In the genomic region with DNA sequence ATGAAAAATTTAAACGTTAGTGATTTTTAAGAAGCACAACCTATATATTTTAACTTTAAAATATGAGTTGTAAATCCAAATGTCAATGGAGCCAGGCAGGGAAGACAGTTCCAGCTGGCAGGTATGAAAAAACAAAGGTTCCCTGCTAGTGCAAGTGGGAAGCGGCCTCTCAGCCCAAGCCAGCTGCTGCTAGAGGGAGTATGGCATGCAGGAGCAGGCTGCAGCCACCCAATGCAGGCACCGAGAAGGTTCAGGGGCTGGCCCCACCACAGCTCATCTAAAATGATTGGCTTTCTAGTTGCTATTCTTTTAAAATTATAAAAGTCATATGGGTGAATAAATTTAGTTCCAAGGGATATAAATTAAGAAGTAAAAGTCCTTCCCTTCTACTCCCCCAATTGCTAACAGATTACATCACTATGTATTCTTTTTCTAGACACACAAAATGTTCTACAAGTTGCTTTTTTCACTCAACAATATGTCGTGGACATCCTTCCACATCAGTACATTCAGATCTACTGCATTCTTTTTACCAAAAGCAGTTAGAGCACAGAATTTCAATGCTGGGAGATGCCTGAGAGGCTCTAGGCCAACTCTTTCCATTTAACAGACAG, we compare ENCODE assay signal across 17 cellular contexts.
DNase-seq lines count a peak whose midpoint lies in the region; ATAC-seq and TF ChIP-seq lines count a peak whose summit lies in the region.
"Had no signal": no experiment of that assay in that cellular context is flagged by ENCODE, and none has a peak within 500 bp of the region (broad histone marks: within the 10 kb centered on the region; RNA-seq: fewer than 3 reads in every experiment).

No MANE protein-coding gene starts in this region.

- H3K27ac Mint-ChIP-seq in chondrocyte (ENCODE audit: unreplicated experiment): peak overlapping the region; percentile 51
- H3K27ac Mint-ChIP-seq: activated naive CD4-positive, alpha-beta T cell treated with anti-CD3 and anti-CD28 coated beads for 36 hours had no signal

- intact Hi-C loops in lower lobe of right lung (cut with DNase I): loop anchor here (10.0 kb wide), 1 partner anchor 70 kb away; a partner anchor contains a TSS

- no peaks in the 10 kb centered on the region for H3K27me3 ChIP-seq in mesenchymal stem cell (ENCODE audit: control insufficient read depth in 1 of 2, insufficient read depth in 1 of 2, low read length in 2 of 2)
- H3K27me3 ChIP-seq in thoracic aorta (replicated peaks; ENCODE audit: insufficient read depth): no peaks in the 10 kb centered on the region
- no peaks in the 10 kb centered on the region for H3K27me3 ChIP-seq in lower lobe of right lung (ENCODE audit: low read depth)
- H3K27me3 ChIP-seq: ovary had no signal

- 87% methylated on average over 2 of the region's 4 CpGs for WGBS in mesenchymal stem cell

- ATAC-seq in thoracic aorta (ENCODE audit: insufficient number of reproducible peaks, low FRiP score, low read depth): no peak
- ATAC-seq in lower lobe of right lung: no peak

- H3K23ac ChIP-seq in mesenchymal stem cell (ENCODE audit: low read length in 2 of 2): no peak overlapping the region

- H3K4me1 Mint-ChIP-seq in chondrocyte (ENCODE audit: low read depth): peaks cover 47% of the 10 kb centered on the region

- H3K9ac ChIP-seq in mesenchymal stem cell (ENCODE audit: low read length): peak overlapping the region; percentile 57

- no peak overlapping the region for H2BK5ac ChIP-seq in mesenchymal stem cell (ENCODE audit: low read depth, low read length, poor library complexity, severe bottlenecking)

- no peaks in the 10 kb centered on the region for H3K9me3 Mint-ChIP-seq in chondrocyte (ENCODE audit: low read depth)
- H3K9me3 Mint-ChIP-seq: activated naive CD4-positive, alpha-beta T cell treated with anti-CD3 and anti-CD28 coated beads for 36 hours had no signal

- no peak overlapping the region for H2BK15ac ChIP-seq in mesenchymal stem cell (ENCODE audit: low read depth, poor library complexity, severe bottlenecking)

- H2BK120ac ChIP-seq in mesenchymal stem cell (ENCODE audit: low read depth, low read length): no peak overlapping the region

- H3K36me3 Mint-ChIP-seq in chondrocyte (ENCODE audit: low read depth): no peaks in the 10 kb centered on the region

- TF ChIP-seq CTCF in chondrocyte (IDR thresholded peaks at IDR 0.05) (no peak), thoracic aorta (IDR thresholded peaks at IDR 0.05) (no peak), lower lobe of right lung (IDR thresholded peaks at IDR 0.05) (no peak)

- no peak overlapping the region for H3K4me3 Mint-ChIP-seq in chondrocyte (ENCODE audit: unreplicated experiment)
- H3K4me3 Mint-ChIP-seq: activated naive CD4-positive, alpha-beta T cell treated with anti-CD3 and anti-CD28 coated beads for 36 hours; brain had no signal

- no peak overlapping the region for H3K4me2 ChIP-seq in mesenchymal stem cell (ENCODE audit: low read length, poor library complexity, severe bottlenecking)

- H3K27me3 Mint-ChIP-seq in chondrocyte (ENCODE audit: low read depth): no peaks in the 10 kb centered on the region
- H3K27me3 Mint-ChIP-seq: brain had no signal

- H3K18ac ChIP-seq in mesenchymal stem cell (ENCODE audit: low read depth in 1 of 2, low read length in 2 of 2): no peak overlapping the region

- no peak overlapping the region for H4K91ac ChIP-seq in mesenchymal stem cell (ENCODE audit: low read length)

- no peak overlapping the region for H2AK5ac ChIP-seq in mesenchymal stem cell (ENCODE audit: low read length, severe bottlenecking)

- H3K9me3 ChIP-seq in mesenchymal stem cell (ENCODE audit: control insufficient read depth, low read length) (no peaks in the 10 kb centered on the region), thoracic aorta (no peaks in the 10 kb centered on the region), lower lobe of right lung (no peaks in the 10 kb centered on the region)
- H3K9me3 ChIP-seq: ovary had no signal

- H3K36me3 ChIP-seq in mesenchymal stem cell (ENCODE audit: control insufficient read depth in 1 of 2, insufficient read depth in 2 of 2, low read depth in 1 of 2, low read length in 2 of 2) (no peaks in the 10 kb centered on the region), thoracic aorta (no peaks in the 10 kb centered on the region), lower lobe of right lung (no peaks in the 10 kb centered on the region)
- H3K36me3 ChIP-seq: ovary had no signal

- no peak overlapping the region for H3K27ac ChIP-seq in mesenchymal stem cell (ENCODE audit: low read length, poor library complexity, severe bottlenecking)
- peak overlapping the region; percentile 20 to 79 for H3K27ac ChIP-seq in thoracic aorta
- H3K27ac ChIP-seq in lower lobe of right lung: no peak overlapping the region
- H3K27ac ChIP-seq: ovary had no signal

- H3K4me3 ChIP-seq in mesenchymal stem cell (ENCODE audit: insufficient read depth in 1 of 2, low read depth in 1 of 2, low read length in 2 of 2): no peak overlapping the region
- no peak overlapping the region for H3K4me3 ChIP-seq in thoracic aorta
- no peak overlapping the region for H3K4me3 ChIP-seq in lower lobe of right lung
- H3K4me3 ChIP-seq: ovary had no signal

- peaks cover 21% of the 10 kb centered on the region for H3K79me1 ChIP-seq in mesenchymal stem cell (replicated peaks; ENCODE audit: low read length, poor library complexity, severe bottlenecking)

- no peak overlapping the region for H2BK12ac ChIP-seq in mesenchymal stem cell (ENCODE audit: low read length in 2 of 2)

- H4K8ac ChIP-seq in mesenchymal stem cell (ENCODE audit: low read length): no peak overlapping the region

- H3K14ac ChIP-seq in mesenchymal stem cell (ENCODE audit: low read length in 2 of 2): no peak overlapping the region

- no peak overlapping the region for H3K4ac ChIP-seq in mesenchymal stem cell (ENCODE audit: low read depth in 1 of 2, low read length in 2 of 2)

- DNase-seq in NCI-H446 (lab: John Stamatoyannopoulos, UW): peak; percentile 4 to 14
- DNase-seq in NCI-H446 treated with DMSO at 0.1 percent for 48 hours (lab: John Stamatoyannopoulos, UW): no peak
- DNase-seq in chondrocyte (ENCODE audit: low spot score): no peak
- DNase-seq in mesenchymal stem cell: no peak
- no peak for DNase-seq in thoracic aorta (ENCODE audit: low spot score)
- no peak for DNase-seq in lower lobe of right lung
- DNase-seq in GM19238 (ENCODE audit: insufficient read length, low spot score): no peak
- DNase-seq in stimulated activated CD4-positive, alpha-beta T cell treated with anti-CD3 and anti-CD28 coated beads, Interleukin-15, amount 100 ng/mL, for 24 hours: no peak
- DNase-seq: activated CD8-positive, alpha-beta memory T cell treated with anti-CD3 and anti-CD28 coated beads, Interleukin-2, amount 50 U/mL, for 4 hours; effector CD4-positive, alpha-beta T cell; foreskin melanocyte; GDM1; KBM-7; NCI-H524 had no signal

- no peak overlapping the region for H2AFZ ChIP-seq in mesenchymal stem cell (ENCODE audit: low read depth, low read length)

- H3K4me1 ChIP-seq in mesenchymal stem cell (ENCODE audit: control insufficient read depth, insufficient read depth, low read depth, low read length): no peaks in the 10 kb centered on the region
- peaks cover 59 to 72% of the 10 kb centered on the region in 2 donors for H3K4me1 ChIP-seq in thoracic aorta (ENCODE audit: control insufficient read depth in 1 of 2, low read depth in 2 of 2)
- peaks cover 42% of the 10 kb centered on the region for H3K4me1 ChIP-seq in lower lobe of right lung

Comparison
In these comparisons a context has a peak if more than half of its experiments do, and no peak if none do; other contexts are left out.
1. DNase-seq: peak in NCI-H446 (2 of 2); none in NCI-H446 treated with DMSO at 0.1 percent for 48 hours (single experiment), chondrocyte (single experiment), mesenchymal stem cell (single experiment), thoracic aorta (single experiment), lower lobe of right lung (single experiment), GM19238 (single experiment) and stimulated activated CD4-positive, alpha-beta T cell treated with anti-CD3 and anti-CD28 coated beads, Interleukin-15, amount 100 ng/mL, for 24 hours (single experiment).
2. H3K27ac ChIP-seq: peak in thoracic aorta (2 of 2); none in mesenchymal stem cell (single experiment) and lower lobe of right lung (single experiment).